8 cellular contexts compared by ENCODE assay signal in the genomic region with DNA sequence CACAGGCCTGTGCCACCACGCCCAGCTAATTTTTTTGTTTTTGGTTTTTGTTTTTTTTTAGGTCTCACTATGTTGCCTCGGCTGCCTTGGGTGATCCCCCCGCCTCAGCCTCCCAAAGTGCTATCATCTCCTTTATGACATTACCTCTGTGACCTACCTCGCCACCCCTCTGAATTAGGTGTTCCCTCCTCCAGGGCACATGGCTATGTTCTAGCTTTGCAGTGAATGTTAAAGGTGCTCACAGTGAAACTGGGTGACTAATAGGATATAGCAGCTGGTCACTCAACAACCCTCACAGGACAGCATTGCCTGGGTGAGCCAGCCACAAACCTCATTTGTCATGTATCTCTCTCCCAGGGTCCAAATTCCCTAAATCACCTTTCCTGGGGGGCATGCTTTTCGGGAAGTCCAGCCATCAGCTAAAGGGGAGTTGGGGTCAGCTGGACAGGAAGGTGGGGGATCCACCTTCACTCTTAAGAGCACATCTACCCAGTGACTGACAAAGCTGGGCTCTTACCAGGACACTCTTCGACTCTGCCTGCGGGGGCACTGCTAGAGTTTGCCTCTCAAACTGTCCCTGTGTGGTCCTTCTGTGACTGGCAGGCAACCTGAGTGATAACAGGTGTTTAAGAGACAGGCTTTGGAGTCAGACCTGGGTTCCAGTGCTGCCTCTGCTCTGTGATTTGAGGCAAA. TPM values are rescaled to one million over a fixed set of nuclear protein-coding genes. Genes with fewer than 3 reads are reported as not detected.
DNase-seq lines count a peak whose midpoint lies in the region; ATAC-seq and TF ChIP-seq lines count a peak whose summit lies in the region.

No MANE protein-coding gene starts in this region.

- peak overlapping the region; percentile 76 for H3K4me3 ChIP-seq in CD4-positive, CD25-positive, alpha-beta regulatory T cell (ENCODE audit: low read depth, low read length)
- H3K4me3 ChIP-seq in adrenal gland = no peak overlapping the region

- intact Hi-C loops in adrenal gland (cut with DNase I) = loop anchor here in 1 of 2 donors (10.0 kb wide), 1 partner anchor 54 kb away; no protein-coding TSS in a partner anchor

- H3K27ac Mint-ChIP-seq in CD4-positive, CD25-positive, alpha-beta regulatory T cell = peak overlapping the region; percentile 96 to 98 (median 98)

- peak in 2 of 6 experiments; percentile 4 to 13 for TF ChIP-seq CTCF in adrenal gland (IDR thresholded peaks at IDR 0.05)

- peak; percentile 71 to 78 for ATAC-seq in CD4-positive, CD25-positive, alpha-beta regulatory T cell (ENCODE audit: low read depth in 2 of 2)
- peak; percentile 67 for ATAC-seq in SK-N-SH treated with all-trans-retinoic acid at 6 μM for 48 hours
- no peak for ATAC-seq in GM18873 (IDR thresholded peaks at IDR 0.05; ENCODE audit: low FRiP score, unreplicated experiment)

- H3K27me3 Mint-ChIP-seq in CD4-positive, CD25-positive, alpha-beta regulatory T cell = no peaks in the 10 kb centered on the region

- peak overlapping the region; percentile 82 to 95 (median 94) for H3K4me3 Mint-ChIP-seq in CD4-positive, CD25-positive, alpha-beta regulatory T cell

- DNase-seq in CD4-positive, CD25-positive, alpha-beta regulatory T cell = peak; percentile 21 to 78 (median 48)
- DNase-seq in HK-2 (ENCODE audit: unreplicated experiment) = peak; percentile 44
- DNase-seq in adrenal gland = no peak
- DNase-seq in kidney glomerular epithelial cell (lab: John Stamatoyannopoulos, UW) = peak; percentile 28
- peak; percentile 3 to 40 (median 20) for DNase-seq in stimulated activated naive CD4-positive, alpha-beta T cell (lab: John Stamatoyannopoulos, UW)

- WGBS in adrenal gland, 4 donors = 68 to 90% (median 81%) methylated on average over 5 to 7 of the region's 7 CpGs

- H3K27me3 ChIP-seq in CD4-positive, CD25-positive, alpha-beta regulatory T cell (ENCODE audit: control insufficient read depth, insufficient read depth, low read length) = no peaks in the 10 kb centered on the region
- H3K27me3 ChIP-seq in adrenal gland = no peaks in the 10 kb centered on the region

- no peaks in the 10 kb centered on the region for H3K9me3 ChIP-seq in CD4-positive, CD25-positive, alpha-beta regulatory T cell (ENCODE audit: control insufficient read depth in 2 of 2, low read length in 2 of 2)
- no peaks in the 10 kb centered on the region for H3K9me3 ChIP-seq in adrenal gland (replicated peaks in 1 of 3)

- H3K36me3 Mint-ChIP-seq in CD4-positive, CD25-positive, alpha-beta regulatory T cell = peaks cover 35% of the 10 kb centered on the region

- peaks cover 20 to 51% (median 29%) of the 10 kb centered on the region in 4 donors for H3K4me1 Mint-ChIP-seq in CD4-positive, CD25-positive, alpha-beta regulatory T cell

- H3K27ac ChIP-seq in CD4-positive, CD25-positive, alpha-beta regulatory T cell (ENCODE audit: insufficient read depth, low read length, poor library complexity, severe bottlenecking) = peak overlapping the region; percentile 83
- peak overlapping the region in 3 of 5 donors; percentile 87 to 93 (median 89) for H3K27ac ChIP-seq in adrenal gland

- peaks cover 32% of the 10 kb centered on the region for H3K4me1 ChIP-seq in CD4-positive, CD25-positive, alpha-beta regulatory T cell (ENCODE audit: control insufficient read depth, insufficient read depth, low read length, poor library complexity, severe bottlenecking)
- H3K4me1 ChIP-seq in adrenal gland (replicated peaks in 1 of 2) = peaks cover 0 to 15% of the 10 kb centered on the region in 2 donors

- H3K9me3 Mint-ChIP-seq in CD4-positive, CD25-positive, alpha-beta regulatory T cell = no peaks in the 10 kb centered on the region

- peak; percentile 11 for TF ChIP-seq POLR2A in GM19193 (IDR thresholded peaks at IDR 0.05; ENCODE audit: extremely low read depth, insufficient read depth, insufficient read length)
- no peak for TF ChIP-seq POLR2A in adrenal gland (IDR thresholded peaks at IDR 0.05)

- peaks cover 40% of the 10 kb centered on the region for H3K36me3 ChIP-seq in CD4-positive, CD25-positive, alpha-beta regulatory T cell (ENCODE audit: control insufficient read depth, insufficient read depth, low read length)
- peaks cover 0 to 41% of the 10 kb centered on the region in 2 donors for H3K36me3 ChIP-seq in adrenal gland (replicated peaks in 1 of 2)

TF ChIP-seq in SK-N-SH treated with all-trans-retinoic acid at 6 μM for 48 hours, 23 proteins besides CTCF, POLR2A, EP300 and RAD21 (continues in another document):
- TF ChIP-seq ZFP3 (CRISPR knock-in tag; IDR thresholded peaks at IDR 0.05) (no peak), RARB (CRISPR knock-in tag; IDR thresholded peaks at IDR 0.05) (no peak), ARNTL (CRISPR knock-in tag; IDR thresholded peaks at IDR 0.05; ENCODE audit: borderline replicate concordance, low read depth) (no peak), TOX (CRISPR knock-in tag; IDR thresholded peaks at IDR 0.05; ENCODE audit: borderline replicate concordance) (no peak)
- TF ChIP-seq, protein P1, sequence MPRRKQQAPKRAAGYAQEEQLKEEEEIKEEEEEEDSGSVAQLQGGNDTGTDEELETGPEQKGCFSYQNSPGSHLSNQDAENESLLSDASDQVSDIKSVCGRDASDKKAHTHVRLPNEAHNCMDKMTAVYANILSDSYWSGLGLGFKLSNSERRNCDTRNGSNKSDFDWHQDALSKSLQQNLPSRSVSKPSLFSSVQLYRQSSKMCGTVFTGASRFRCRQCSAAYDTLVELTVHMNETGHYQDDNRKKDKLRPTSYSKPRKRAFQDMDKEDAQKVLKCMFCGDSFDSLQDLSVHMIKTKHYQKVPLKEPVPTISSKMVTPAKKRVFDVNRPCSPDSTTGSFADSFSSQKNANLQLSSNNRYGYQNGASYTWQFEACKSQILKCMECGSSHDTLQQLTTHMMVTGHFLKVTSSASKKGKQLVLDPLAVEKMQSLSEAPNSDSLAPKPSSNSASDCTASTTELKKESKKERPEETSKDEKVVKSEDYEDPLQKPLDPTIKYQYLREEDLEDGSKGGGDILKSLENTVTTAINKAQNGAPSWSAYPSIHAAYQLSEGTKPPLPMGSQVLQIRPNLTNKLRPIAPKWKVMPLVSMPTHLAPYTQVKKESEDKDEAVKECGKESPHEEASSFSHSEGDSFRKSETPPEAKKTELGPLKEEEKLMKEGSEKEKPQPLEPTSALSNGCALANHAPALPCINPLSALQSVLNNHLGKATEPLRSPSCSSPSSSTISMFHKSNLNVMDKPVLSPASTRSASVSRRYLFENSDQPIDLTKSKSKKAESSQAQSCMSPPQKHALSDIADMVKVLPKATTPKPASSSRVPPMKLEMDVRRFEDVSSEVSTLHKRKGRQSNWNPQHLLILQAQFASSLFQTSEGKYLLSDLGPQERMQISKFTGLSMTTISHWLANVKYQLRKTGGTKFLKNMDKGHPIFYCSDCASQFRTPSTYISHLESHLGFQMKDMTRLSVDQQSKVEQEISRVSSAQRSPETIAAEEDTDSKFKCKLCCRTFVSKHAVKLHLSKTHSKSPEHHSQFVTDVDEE (CRISPR knock-in tag; IDR thresholded peaks at IDR 0.05) = no peak
- TF ChIP-seq, protein P2, sequence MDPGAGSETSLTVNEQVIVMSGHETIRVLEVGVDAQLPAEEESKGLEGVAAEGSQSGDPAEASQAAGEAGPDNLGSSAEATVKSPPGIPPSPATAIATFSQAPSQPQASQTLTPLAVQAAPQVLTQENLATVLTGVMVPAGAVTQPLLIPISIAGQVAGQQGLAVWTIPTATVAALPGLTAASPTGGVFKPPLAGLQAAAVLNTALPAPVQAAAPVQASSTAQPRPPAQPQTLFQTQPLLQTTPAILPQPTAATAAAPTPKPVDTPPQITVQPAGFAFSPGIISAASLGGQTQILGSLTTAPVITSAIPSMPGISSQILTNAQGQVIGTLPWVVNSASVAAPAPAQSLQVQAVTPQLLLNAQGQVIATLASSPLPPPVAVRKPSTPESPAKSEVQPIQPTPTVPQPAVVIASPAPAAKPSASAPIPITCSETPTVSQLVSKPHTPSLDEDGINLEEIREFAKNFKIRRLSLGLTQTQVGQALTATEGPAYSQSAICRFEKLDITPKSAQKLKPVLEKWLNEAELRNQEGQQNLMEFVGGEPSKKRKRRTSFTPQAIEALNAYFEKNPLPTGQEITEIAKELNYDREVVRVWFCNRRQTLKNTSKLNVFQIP (CRISPR knock-in tag; IDR thresholded peaks at IDR 0.05; ENCODE audit: borderline replicate concordance, low read depth) = no peak

RNA-seq across cellular contexts. Expression of a gene that starts 1.6 kb away (rescaled TPM):
- 89.9 TPM for total RNA-seq in CD4-positive, CD25-positive, alpha-beta regulatory T cell
- polyA plus RNA-seq in CD4-positive, CD25-positive, alpha-beta regulatory T cell = 1 to 10 TPM; 2.3 to 3.8 (median 3.1) TPM
- 10 to 100 TPM; 13.8 to 68.0 (median 45.5) TPM for total RNA-seq in adrenal gland
- 100 to 1,000 TPM in 2 of 3 donors, 10 to 100 TPM in 1; 10.1 to 214 (median 146) TPM for polyA plus RNA-seq in adrenal gland

RNA-seq across cellular contexts. Expression of a gene that starts 15.6 kb away (rescaled TPM):
- 203 TPM for total RNA-seq in CD4-positive, CD25-positive, alpha-beta regulatory T cell
- polyA plus RNA-seq in CD4-positive, CD25-positive, alpha-beta regulatory T cell = 100 to 1,000 TPM; 294 to 384 (median 336) TPM
- total RNA-seq in adrenal gland = 100 to 1,000 TPM; 138 to 249 (median 184) TPM
- polyA plus RNA-seq in adrenal gland = 100 to 1,000 TPM in 1 of 3 donors, 10 to 100 TPM in 2; 75.8 to 140 (median 77.4) TPM

RNA-seq across cellular contexts. Expression of a gene that starts 16.2 kb away (rescaled TPM):
- 44.7 TPM for total RNA-seq in CD4-positive, CD25-positive, alpha-beta regulatory T cell
- 10 to 100 TPM; 50.2 to 69.0 (median 60.5) TPM for polyA plus RNA-seq in CD4-positive, CD25-positive, alpha-beta regulatory T cell
- total RNA-seq in adrenal gland = 100 to 1,000 TPM in 5 of 8 donors, 10 to 100 TPM in 3; 59.1 to 148 (median 122) TPM
- 100 to 1,000 TPM in 2 of 3 donors, 10 to 100 TPM in 1; 49.7 to 133 (median 117) TPM for polyA plus RNA-seq in adrenal gland

RNA-seq across cellular contexts. Expression of a gene that starts 35.3 kb away (rescaled TPM):
- total RNA-seq in CD4-positive, CD25-positive, alpha-beta regulatory T cell = 21.1 TPM
- 10 to 100 TPM; 59.7 to 72.3 (median 66.8) TPM for polyA plus RNA-seq in CD4-positive, CD25-positive, alpha-beta regulatory T cell
- 100 to 1,000 TPM in 1 of 8 donors, 10 to 100 TPM in 7; 21.5 to 116 (median 54.6) TPM for total RNA-seq in adrenal gland
- polyA plus RNA-seq in adrenal gland = 10 to 100 TPM; 27.7 to 47.9 (median 35.1) TPM

RNA-seq across cellular contexts. Expression of a gene that starts 38.7 kb away (rescaled TPM):
- total RNA-seq in CD4-positive, CD25-positive, alpha-beta regulatory T cell = 4.9 TPM
- 10 to 100 TPM in 1 of 4 donors, 1 to 10 TPM in 3; 4.5 to 13.7 (median 7.7) TPM for polyA plus RNA-seq in CD4-positive, CD25-positive, alpha-beta regulatory T cell
- total RNA-seq in adrenal gland = 100 to 1,000 TPM in 7 of 8 donors, 10 to 100 TPM in 1; 83.1 to 261 (median 176) TPM
- 100 to 1,000 TPM in 2 of 3 donors, 10 to 100 TPM in 1; 51.5 to 281 (median 260) TPM for polyA plus RNA-seq in adrenal gland

Comparison
In these comparisons a context has a peak if more than half of its experiments do, and no peak if none do; other contexts are left out.
1. DNase-seq: peak in CD4-positive, CD25-positive, alpha-beta regulatory T cell (3 of 3), HK-2 (single experiment), kidney glomerular epithelial cell (single experiment) and stimulated activated naive CD4-positive, alpha-beta T cell (6 of 6); none in adrenal gland (0 of 7).